In genomic region chr17:1422907-1423306, GRCh38 we compare ENCODE assay signal across 9 cellular contexts. TPM values are rescaled to one million over a fixed set of nuclear protein-coding genes. Genes with fewer than 3 reads are reported as not detected.
DNase-seq lines count a peak whose midpoint lies in the region; ATAC-seq and TF ChIP-seq lines count a peak whose summit lies in the region.
"Had no signal": no experiment of that assay in that cellular context is flagged by ENCODE, and none has a peak within 500 bp of the region (broad histone marks: within the 10 kb centered on the region; RNA-seq: fewer than 3 reads in every experiment).

No MANE protein-coding gene starts in this region.

- H3K27me3 Mint-ChIP-seq in naive B cell, result no peaks in the 10 kb centered on the region

- no peak overlapping the region for H3K4me3 ChIP-seq in epithelial cell of esophagus (ENCODE audit: low read length)

- H3K27ac Mint-ChIP-seq in naive B cell, result peak overlapping the region in 4 of 6 donors; percentile 30 to 45 (median 35)

- no peaks in the 10 kb centered on the region for H3K9me3 Mint-ChIP-seq in naive B cell

- H3K36me3 Mint-ChIP-seq in naive B cell, result peaks cover 0 to 2% of the 10 kb centered on the region in 2 donors

- ATAC-seq in naive B cell (ENCODE audit: low read depth in 2 of 2) (no peak), GM19467 (IDR thresholded peaks at IDR 0.05; ENCODE audit: unreplicated experiment) (no peak), GM19023 (IDR thresholded peaks at IDR 0.05; ENCODE audit: unreplicated experiment) (no peak)

- TF ChIP-seq CTCF in epithelial cell of esophagus (IDR thresholded peaks at IDR 0.05; ENCODE audit: insufficient read depth, low read depth, low read length, missing control alignments), result no peak

- DNase-seq in Ammon's horn (ENCODE audit: low spot score) (peak; percentile 54), NCI-H460 (ENCODE audit: extremely low read depth, low read depth) (peak; percentile 36), epithelial cell of esophagus (ENCODE audit: low read depth) (peak; percentile 96), naive B cell (no peak), NCI-H1048 (lab: John Stamatoyannopoulos, UW) (no peak), cerebellum (ENCODE audit: low spot score) (no peak)
- DNase-seq: effector CD4-positive, alpha-beta T cell had no signal

- H3K4me3 Mint-ChIP-seq in naive B cell, result no peak overlapping the region

- peaks cover 11 to 12% (median 12%) of the 10 kb centered on the region in 3 donors for H3K4me1 Mint-ChIP-seq in naive B cell

RNA-seq across cellular contexts. Expression of gene YWHAE, which starts 22.9 kb away (rescaled TPM):
- total RNA-seq in NCI-H460 (2014; rRNA removed; shearing (Covaris generic)), result 417 and 518 TPM in 2 replicates
- 210 and 236 TPM in 2 replicates for polyA plus RNA-seq in NCI-H460 (2014; cell fraction: nucleus; rRNA removed)
- 10 to 100 TPM; 41.6 to 51.5 (median 44.8) TPM for polyA plus RNA-seq in naive B cell (ENCODE audit: low read depth in 6 of 6)
- 379 TPM for total RNA-seq in cerebellum

RNA-seq across cellular contexts. Expression of gene CRK, which starts 33.1 kb away (rescaled TPM):
- total RNA-seq in NCI-H460 (2014; rRNA removed; shearing (Covaris generic)), result 73.2 and 74.7 TPM in 2 replicates
- 37.1 and 41.9 TPM in 2 replicates for polyA plus RNA-seq in NCI-H460 (2014; cell fraction: nucleus; rRNA removed)
- 10 to 100 TPM; 28.1 to 34.6 (median 32.3) TPM for polyA plus RNA-seq in naive B cell (ENCODE audit: low read depth in 6 of 6)
- 76.1 TPM for total RNA-seq in cerebellum

Comparison
In these comparisons a context has a peak if more than half of its experiments do, and no peak if none do; other contexts are left out.
1. DNase-seq: peak in Ammon's horn (single experiment), NCI-H460 (single experiment) and epithelial cell of esophagus (single experiment); none in naive B cell (single experiment), NCI-H1048 (single experiment) and cerebellum (single experiment).